ENCODE assay signal across 8 cellular contexts in genomic region chrX:129982300-129983246, GRCh38. TPM values are rescaled to one million over a fixed set of nuclear protein-coding genes. Genes with fewer than 3 reads are reported as not detected.
DNase-seq lines count a peak whose midpoint lies in the region; ATAC-seq, FAIRE-seq and TF ChIP-seq lines count a peak whose summit lies in the region.

Gene BCORL1, plus strand, starts transcription at chrX:129982635. Its CDS starts 22,597 bp downstream, at chrX:130005232.

- peak; percentile 94 for ATAC-seq in HG03354 (IDR thresholded peaks at IDR 0.05; ENCODE audit: poor library complexity, severe bottlenecking, unreplicated experiment)

- DNase-seq in BE2C, result peak; percentile 91
- DNase-seq in NCI-H345 treated with DMSO at 0.1 percent for 48 hours (lab: John Stamatoyannopoulos, UW; ENCODE audit: unreplicated experiment), result peak; percentile 74
- peak; percentile 72 for DNase-seq in activated CD4-positive, CD25-positive, alpha-beta regulatory T cell treated with anti-CD3 and anti-CD28 coated beads, Interleukin-2, amount 50 U/mL, for 72 hours
- peak; percentile 92 for DNase-seq in cerebellar cortex (ENCODE audit: low spot score)
- peak; percentile 98 for DNase-seq in kidney
- peak; percentile 83 for DNase-seq in stimulated activated CD4-positive, alpha-beta T cell treated with anti-CD3 and anti-CD28 coated beads, Interleukin-15, amount 100 ng/mL, for 48 hours (ENCODE audit: low read depth in 2 of 2)

- intact Hi-C loops in kidney (cut with DNase I), result no loop called here

- peaks cover 7% of the 10 kb centered on the region for H3K27me3 ChIP-seq in BE2C

- no peak for TF ChIP-seq CTCF in BE2C (IDR thresholded peaks at IDR 0.05; ENCODE audit: low read depth, low read length)
- TF ChIP-seq CTCF in kidney (IDR thresholded peaks at IDR 0.05; ENCODE audit: borderline replicate concordance, extremely low read depth, insufficient read depth), result no peak

- peak within 1 kb of the TSS in 1 of 2 donors; percentile 26 for H3K9ac ChIP-seq in kidney (ENCODE audit: low read length in 2 of 2)

- TF ChIP-seq POLR2A in GM19193 (IDR thresholded peaks at IDR 0.05; ENCODE audit: extremely low read depth, insufficient read depth, insufficient read length), result peak; percentile 79

- peak within 1 kb of the TSS; percentile 56 for H3K4me3 ChIP-seq in BE2C (ENCODE audit: low read depth, low read length)
- H3K4me3 ChIP-seq in kidney (ENCODE audit: low read length in 2 of 2), result peak within 1 kb of the TSS; percentile 55 to 63

- no peaks in the 10 kb centered on the region for H3K9me3 ChIP-seq in BE2C
- no peaks in the 10 kb centered on the region for H3K9me3 ChIP-seq in kidney (ENCODE audit: control insufficient read depth in 1 of 2, low read length in 2 of 2)

- no peaks in the 10 kb centered on the region for H3K36me3 ChIP-seq in BE2C
- H3K36me3 ChIP-seq in kidney (ENCODE audit: control insufficient read depth in 1 of 2, insufficient read depth in 2 of 2, low read length in 2 of 2), result no peaks in the 10 kb centered on the region

- FAIRE-seq in kidney (lab: Jason Lieb, UNC), result peak; percentile 23

- no peak within 1 kb of the TSS for H3K27ac ChIP-seq in kidney (ENCODE audit: low read depth in 2 of 2, low read length in 2 of 2)

- H3K4me1 ChIP-seq in BE2C (no peaks in the 10 kb centered on the region), kidney (ENCODE audit: control insufficient read depth in 1 of 2, insufficient read depth in 1 of 2, low read depth in 1 of 2, low read length in 2 of 2) (no peaks in the 10 kb centered on the region)

RNA-seq across cellular contexts. Expression of gene BCORL1, which starts in this region (rescaled TPM):
- polyA plus RNA-seq in BE2C (2012; ENCODE audit: insufficient read depth, insufficient read length, low read depth), result 4.8 TPM
- total RNA-seq in kidney, result 14.1 TPM
- polyA plus RNA-seq in kidney (ENCODE audit: insufficient read depth, low read depth, low replicate concordance), result 3.9 TPM
